20 cellular contexts compared by ENCODE assay signal in genomic region chr16:49630783-49631182, GRCh38.
"Had no signal": no experiment of that assay in that cellular context is flagged by ENCODE, and none has a peak within 500 bp of the region (broad histone marks: within the 10 kb centered on the region; RNA-seq: fewer than 3 reads in every experiment).

No MANE protein-coding gene starts in this region.

- H3K36me3 Mint-ChIP-seq: activated naive CD8-positive, alpha-beta T cell; naive thymus-derived CD4-positive, alpha-beta T cell had no signal

- H3K4me3 ChIP-seq: dorsolateral prefrontal cortex, left ventricle myocardium inferior, mucosa of descending colon had no signal

- H3K27me3 Mint-ChIP-seq: activated naive CD8-positive, alpha-beta T cell; naive thymus-derived CD4-positive, alpha-beta T cell; progenitor cell of endocrine pancreas; stimulated activated naive CD8-positive, alpha-beta T cell treated with anti-CD3 and anti-CD28 coated beads, Interleukin-15, amount 100 ng/mL, for 72 hours had no signal

- H3K27ac ChIP-seq: dorsolateral prefrontal cortex, left ventricle myocardium inferior, VCaP had no signal

- H3K27me3 ChIP-seq: dorsolateral prefrontal cortex had no signal

- ATAC-seq: mucosa of descending colon; naive thymus-derived CD4-positive, alpha-beta T cell had no signal

- H3K4me1 Mint-ChIP-seq: naive thymus-derived CD4-positive, alpha-beta T cell; stimulated activated naive CD8-positive, alpha-beta T cell treated with anti-CD3 and anti-CD28 coated beads, Interleukin-15, amount 100 ng/mL, for 72 hours had no signal

- H3K9me3 Mint-ChIP-seq: activated T-helper 1 cell treated with anti-CD3 and anti-CD28 coated beads, Interleukin-12 subunit alpha, Interleukin-12 subunit beta, Interleukin-2, Interleukin-4 antibody, amounts not matched to agents 30 ng/mL and 10 ng/mL and 1 ng/mL, durations not matched to agents 14 hours and 24 hours and 36 hours; stimulated activated naive CD8-positive, alpha-beta T cell treated with anti-CD3 and anti-CD28 coated beads, Interleukin-15, amount 100 ng/mL, for 72 hours had no signal

- H3K4me3 Mint-ChIP-seq: activated naive CD8-positive, alpha-beta T cell; activated T-helper 1 cell treated with anti-CD3 and anti-CD28 coated beads, Interleukin-12 subunit alpha, Interleukin-12 subunit beta, Interleukin-2, Interleukin-4 antibody, amounts not matched to agents 30 ng/mL and 10 ng/mL and 1 ng/mL, durations not matched to agents 14 hours and 24 hours and 36 hours; naive thymus-derived CD4-positive, alpha-beta T cell; stimulated activated naive CD8-positive, alpha-beta T cell treated with anti-CD3 and anti-CD28 coated beads, Interleukin-15, amount 100 ng/mL, for 72 hours had no signal

- H3K27ac Mint-ChIP-seq: activated naive CD8-positive, alpha-beta T cell; activated T-helper 1 cell treated with anti-CD3 and anti-CD28 coated beads, Interleukin-12 subunit alpha, Interleukin-12 subunit beta, Interleukin-2, Interleukin-4 antibody, amounts not matched to agents 30 ng/mL and 10 ng/mL and 1 ng/mL, durations not matched to agents 14 hours and 24 hours and 36 hours; naive thymus-derived CD4-positive, alpha-beta T cell; progenitor cell of endocrine pancreas had no signal

- DNase-seq: activated CD4-positive, CD25-positive, alpha-beta regulatory T cell treated with anti-CD3 and anti-CD28 coated beads, Interleukin-2, amount 50 U/mL, for 72 hours; activated gamma-delta T cell treated with Interleukin-2 at 50 U/mL for 16 hours; activated T-cell treated with anti-CD3 and anti-CD28 coated beads for 4 hours; dorsolateral prefrontal cortex; erythroblast; foreskin melanocyte; kidney; left ventricle myocardium inferior; mucosa of descending colon; naive thymus-derived CD4-positive, alpha-beta T cell; occipital lobe; stimulated activated CD4-positive, alpha-beta T cell treated with anti-CD3 and anti-CD28 coated beads, Interleukin-12 subunit alpha, Interleukin-12 subunit beta, amount 100 ng/mL, for 4 hours; stimulated activated CD4-positive, alpha-beta T cell treated with anti-CD3 and anti-CD28 coated beads, Interleukin-2, amount 100 ng/mL, for 24 hours; stimulated activated naive CD8-positive, alpha-beta T cell treated with anti-CD3 and anti-CD28 coated beads, Interleukin-15, amount 100 ng/mL, for 72 hours; T-helper 2 cell; trophoblast cell had no signal

- H3K9me3 ChIP-seq: mucosa of descending colon had no signal
